Comparison of ENCODE assay signal across 9 cellular contexts in genomic region chr1:166152977-166153376, GRCh38.
"Had no signal": no experiment of that assay in that cellular context is flagged by ENCODE, and none has a peak within 500 bp of the region (broad histone marks: within the 10 kb centered on the region; RNA-seq: fewer than 3 reads in every experiment).

No MANE protein-coding gene starts in this region.

- H3K9ac ChIP-seq: GM23248 had no signal

- ATAC-seq: HCT116, HepG2 had no signal

- H3K27ac ChIP-seq: GM23248, HL-60 had no signal

- H3K4me1 Mint-ChIP-seq: IgD-negative memory B cell had no signal

- H3K36me3 Mint-ChIP-seq: IgD-negative memory B cell had no signal

- H3K36me3 ChIP-seq: HAP-1 had no signal

- H3K4me3 ChIP-seq: GM23248, HAP-1 had no signal

- H3K27ac Mint-ChIP-seq: HFFc6 had no signal

- H3K9me3 ChIP-seq: HAP-1 had no signal

- H3K4me3 Mint-ChIP-seq: HFFc6, IgD-negative memory B cell had no signal

- DNase-seq: GM23248, GOT3, H7, HFFc6 had no signal

- H3K4me1 ChIP-seq: HAP-1 had no signal

- H2AFZ ChIP-seq: GM23248 had no signal
